22 cellular contexts compared by ENCODE assay signal in genomic region chr3:112685435-112685834, GRCh38. TPM values are rescaled to one million over a fixed set of nuclear protein-coding genes. Genes with fewer than 3 reads are reported as not detected.
DNase-seq lines count a peak whose midpoint lies in the region; ATAC-seq and TF ChIP-seq lines count a peak whose summit lies in the region.
"Had no signal": no experiment of that assay in that cellular context is flagged by ENCODE, and none has a peak within 500 bp of the region (broad histone marks: within the 10 kb centered on the region; RNA-seq: fewer than 3 reads in every experiment).

No MANE protein-coding gene starts in this region.

- H3K27me3 ChIP-seq in gastroesophageal sphincter (no peaks in the 10 kb centered on the region), gastrocnemius medialis (no peaks in the 10 kb centered on the region)
- H3K27me3 ChIP-seq: uterus had no signal

- no peak for TF ChIP-seq EP300 in gastroesophageal sphincter (IDR thresholded peaks at IDR 0.05)

- H3K4me3 ChIP-seq in HFF-Myc (replicated peaks; ENCODE audit: low read depth, low read length) (no peak overlapping the region), gastroesophageal sphincter (no peak overlapping the region), gastrocnemius medialis (no peak overlapping the region)
- H3K4me3 ChIP-seq: coronary artery, GM23338, left ventricle myocardium inferior, PC-9, prostate gland, uterus had no signal

- DNase-seq in AG08395 (ENCODE audit: low spot score): peak; percentile 90
- peak; percentile 98 for DNase-seq in HFF-Myc (ENCODE audit: extremely low read depth, low read depth)
- DNase-seq in amniotic stem cell (lab: John Stamatoyannopoulos, UW): peak; percentile 81
- DNase-seq in activated CD4-positive, alpha-beta T cell treated with anti-CD3 and anti-CD28 coated beads, Interleukin-2, amount 50 U/mL, for 48 hours: no peak
- DNase-seq in DMS153 (lab: John Stamatoyannopoulos, UW): no peak
- no peak for DNase-seq in gastrocnemius medialis
- DNase-seq: activated CD8-positive, alpha-beta T cell treated with anti-CD3 and anti-CD28 coated beads, Interleukin-2, amount 10 ng/mL, durations not matched to agents 7 days and 5 days; DMS53; Kasumi-1; left ventricle myocardium inferior; NCI-H1436 treated with DMSO at 0.1 percent for 48 hours; NCI-H510A treated with DMSO at 0.1 percent for 48 hours; PC-9; stimulated activated naive CD4-positive, alpha-beta T cell; uterus had no signal

- H3K4me1 ChIP-seq in gastroesophageal sphincter: peaks cover 0 to 39% (median 4%) of the 10 kb centered on the region in 3 donors
- H3K4me1 ChIP-seq in gastrocnemius medialis: no peaks in the 10 kb centered on the region
- H3K4me1 ChIP-seq: left ventricle myocardium inferior, prostate gland, uterus had no signal

- in situ Hi-C loops in gastrocnemius medialis (cut with MboI; ENCODE audit: low sequenced_read_pairs in 4 of 4): no loop called here

- H3K27ac ChIP-seq in gastroesophageal sphincter: no peak overlapping the region
- no peak overlapping the region for H3K27ac ChIP-seq in gastrocnemius medialis
- H3K27ac ChIP-seq: coronary artery, epithelial cell of prostate, left ventricle myocardium inferior, PC-9, prostate gland, uterus had no signal

- intact Hi-C loops in gastrocnemius medialis (cut with DNase I; ENCODE audit: low total_unique reads): no loop called here

- 43 to 56% methylated on average over 5 to 7 of the region's 7 CpGs for WGBS in gastroesophageal sphincter (ENCODE audit: low coverage in 1 of 2), 2 donors

- ATAC-seq in gastroesophageal sphincter (peak; percentile 36), GM19328 (IDR thresholded peaks at IDR 0.05; ENCODE audit: unreplicated experiment) (no peak), gastrocnemius medialis (no peak)
- ATAC-seq: activated CD8-positive, alpha-beta T cell treated with anti-CD3 and anti-CD28 coated beads, Interleukin-2, amount 10 ng/mL, durations not matched to agents 7 days and 5 days; GM23338 had no signal

- no peaks in the 10 kb centered on the region for H3K36me3 ChIP-seq in gastroesophageal sphincter
- no peaks in the 10 kb centered on the region for H3K36me3 ChIP-seq in gastrocnemius medialis
- H3K36me3 ChIP-seq: left ventricle myocardium inferior, prostate gland, uterus had no signal

- TF ChIP-seq CTCF in HFF-Myc (IDR thresholded peaks at IDR 0.05; ENCODE audit: low read depth, low read length, missing control alignments): no peak
- no peak for TF ChIP-seq CTCF in gastroesophageal sphincter (IDR thresholded peaks at IDR 0.05)
- no peak for TF ChIP-seq CTCF in gastrocnemius medialis (IDR thresholded peaks at IDR 0.05 in 4 of 5, conservative IDR thresholded peaks at IDR 0.05 in 1 of 5)

- H3K9me3 ChIP-seq in gastroesophageal sphincter (no peaks in the 10 kb centered on the region), gastrocnemius medialis (no peaks in the 10 kb centered on the region)
- H3K9me3 ChIP-seq: left ventricle myocardium inferior, prostate gland, uterus had no signal

- TF ChIP-seq POLR2A in gastroesophageal sphincter (IDR thresholded peaks at IDR 0.05) (no peak), gastrocnemius medialis (IDR thresholded peaks at IDR 0.05) (no peak)

RNA-seq across cellular contexts. Expression of gene CCDC80, which starts 44.5 kb away (rescaled TPM):
- total RNA-seq in gastroesophageal sphincter (100 to 1,000 TPM in 2 of 4 donors, 10 to 100 TPM in 2; 30.8 to 208 (median 138) TPM), gastrocnemius medialis (10 to 100 TPM in 1 of 4 donors, 1 to 10 TPM in 2, under 1 TPM in 1; 0.63 to 13.5 (median 3.4) TPM)
- total RNA-seq: activated CD8-positive, alpha-beta T cell treated with anti-CD3 and anti-CD28 coated beads, Interleukin-2, amount 10 ng/mL, durations not matched to agents 7 days and 5 days; activated T-helper 2 cell treated with anti-CD3 and anti-CD28 coated beads, Interferon-gamma antibody, Interleukin-2, Interleukin-4, amounts not matched to agents 10 μg/mL and 5 μg/mL and 100 μg/mL, durations not matched to agents 14 hours and 24 hours and 36 hours had no signal

Comparison
In these comparisons a context has a peak if more than half of its experiments do, and no peak if none do; other contexts are left out.
1. DNase-seq: peak in AG08395 (single experiment), HFF-Myc (single experiment) and amniotic stem cell (single experiment); none in activated CD4-positive, alpha-beta T cell treated with anti-CD3 and anti-CD28 coated beads, Interleukin-2, amount 50 U/mL, for 48 hours (0 of 2), DMS153 (single experiment) and gastrocnemius medialis (0 of 2).